In the genomic region with DNA sequence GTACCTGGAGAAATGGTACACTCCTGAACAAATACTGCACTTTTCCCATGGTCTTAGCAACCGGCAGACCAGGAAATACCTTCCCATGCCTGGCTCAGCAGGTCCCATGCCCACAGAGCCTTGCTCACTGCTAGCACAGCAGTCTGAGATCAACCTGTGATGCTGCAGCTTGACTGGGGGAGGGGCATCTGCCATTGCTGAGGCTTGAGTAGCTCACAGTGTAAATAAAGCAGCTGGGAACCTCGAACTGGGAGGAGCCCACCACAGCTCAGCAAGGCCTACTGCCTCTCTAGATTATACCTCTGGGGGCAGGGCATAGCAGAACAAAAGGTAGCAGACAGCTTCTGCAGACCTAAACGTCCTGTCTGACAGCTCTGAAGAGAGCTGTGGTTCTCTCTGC, we compare ENCODE assay signal across 1 cellular context.
TF ChIP-seq lines count a peak whose summit lies in the region.

No MANE protein-coding gene starts in this region.

TF ChIP-seq in H1, 55 proteins besides CTCF, POLR2A, EP300 and RAD21:
- TF ChIP-seq SP1 (IDR thresholded peaks at IDR 0.05; ENCODE audit: low read depth, low read length) = 0 out of 2 replicates have a peak, but pooled peaks have one; percentile 23
